ENCODE assay signal across 17 cellular contexts in the genomic region with DNA sequence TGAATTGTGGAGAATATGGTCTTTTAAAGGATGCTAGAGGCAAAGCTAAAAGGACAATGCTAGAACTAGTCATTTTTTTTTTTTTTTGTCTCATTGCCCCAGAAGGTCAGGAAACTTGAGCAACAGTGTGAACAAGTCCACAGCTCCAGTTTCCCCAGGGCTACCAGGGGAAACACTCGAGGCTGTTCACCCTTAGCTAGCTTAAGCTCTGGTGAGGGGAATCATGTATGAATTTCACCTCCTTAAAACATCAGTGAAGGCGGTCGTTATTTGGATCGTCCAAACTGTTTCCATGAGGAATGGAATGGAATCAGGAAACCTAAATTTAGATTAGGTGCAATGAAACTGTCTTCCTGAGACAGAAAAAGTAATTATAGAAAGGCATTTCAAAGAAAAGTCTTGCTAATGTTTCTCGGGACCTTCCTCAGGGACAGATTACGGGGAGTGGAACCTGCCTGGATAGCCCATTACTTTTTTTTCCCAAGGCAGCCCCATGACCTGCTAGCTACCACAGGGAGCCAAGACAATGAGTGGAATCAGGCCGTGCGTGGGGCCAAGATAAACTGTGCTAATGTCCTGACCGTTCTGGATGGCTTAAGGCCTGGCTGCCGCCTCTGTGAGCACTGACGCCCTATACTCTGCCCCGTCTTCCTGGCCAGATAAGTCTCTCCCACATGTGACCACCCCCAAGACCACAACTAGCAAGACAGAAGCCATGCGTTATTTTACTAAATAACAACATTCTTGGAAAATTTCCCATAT.
A peak's percentile ranks its signal among the peaks of the same experiment; 100 is the strongest.
DNase-seq lines count a peak whose midpoint lies in the region; ATAC-seq, FAIRE-seq and TF ChIP-seq lines count a peak whose summit lies in the region.
"Had no signal": no experiment of that assay in that cellular context is flagged by ENCODE, and none has a peak within 500 bp of the region (broad histone marks: within the 10 kb centered on the region; RNA-seq: fewer than 3 reads in every experiment).

No MANE protein-coding gene starts in this region.

- H3K4me3 ChIP-seq in heart right ventricle (no peak overlapping the region), pancreas (no peak overlapping the region)

- no peaks in the 10 kb centered on the region for H3K36me3 ChIP-seq in heart right ventricle
- H3K36me3 ChIP-seq in pancreas = no peaks in the 10 kb centered on the region

- no peaks in the 10 kb centered on the region for H3K27me3 ChIP-seq in heart right ventricle
- no peaks in the 10 kb centered on the region for H3K27me3 ChIP-seq in pancreas

- H3K27ac ChIP-seq in heart right ventricle = peak overlapping the region in 8 of 10 donors; percentile 19 to 67 (median 52)
- no peak overlapping the region for H3K27ac ChIP-seq in pancreas
- H3K27ac ChIP-seq: 22Rv1 had no signal

- peak; percentile 77 for DNase-seq in Right ventricle myocardium inferior (ENCODE audit: missing footprints)
- no peak for DNase-seq in cardiac septum (ENCODE audit: low spot score)
- peak; percentile 51 to 71 for DNase-seq in heart right ventricle
- DNase-seq in pancreas = no peak
- DNase-seq in NCI-H1092 (lab: John Stamatoyannopoulos, UW) = no peak
- no peak for DNase-seq in T-helper 9 cell
- no peak for DNase-seq in GM12892 (ENCODE audit: insufficient read length)
- DNase-seq: activated CD4-positive, alpha-beta T cell treated with anti-CD3 and anti-CD28 coated beads, Interleukin-2, amount 10 ng/mL, durations not matched to agents 7 days and 5 days; activated naive CD8-positive, alpha-beta T cell treated with anti-CD3 and anti-CD28 coated beads, Interleukin-2, amount 50 U/mL, for 24 hours; central memory CD4-positive, alpha-beta T cell; H7; NCI-H1436; NCI-H2171; T-cell had no signal

- ATAC-seq in Right ventricle myocardium inferior (peak; percentile 76), heart right ventricle (peak; percentile 88 to 97 (median 95)), pancreas (peak; percentile 26 to 42 (median 40)), HG02870 (IDR thresholded peaks at IDR 0.05; ENCODE audit: unreplicated experiment) (no peak)
- ATAC-seq: activated naive CD8-positive, alpha-beta T cell treated with anti-CD3 and anti-CD28 coated beads, Interleukin-2, amount 50 U/mL, for 24 hours; stimulated activated memory B cell treated with anti-CD40 and anti-IgM and Interleukin-4, amounts not matched to agents 10 μg/mL and 1 μg/mL and 100 μg/mL, for 72 hours; T-cell had no signal

- FAIRE-seq in pancreas (lab: Jason Lieb, UNC) = no peak
- FAIRE-seq in GM12892 (lab: Jason Lieb, UNC) = no peak

- TF ChIP-seq POLR2A in GM12892 (IDR thresholded peaks at IDR 0.05; ENCODE audit: low read depth, low read length) = no peak

- peaks cover 0 to 38% (median 16%) of the 10 kb centered on the region in 9 donors for H3K4me1 ChIP-seq in heart right ventricle
- peaks cover 11 to 17% (median 12%) of the 10 kb centered on the region in 3 donors for H3K4me1 ChIP-seq in pancreas

- intact Hi-C loops in Right ventricle myocardium inferior (cut with DNase I) (loop anchor here (5.0 kb wide), 2 partner anchors 140 to 305 kb away; no protein-coding TSS in a partner anchor), cardiac septum (cut with DNase I) (loop anchor here (10.0 kb wide), 1 partner anchor 138 kb away; no protein-coding TSS in a partner anchor), heart right ventricle (cut with DNase I) (loop anchor here in 1 of 10 donors (10.0 kb wide), 1 partner anchor 308 kb away; no protein-coding TSS in a partner anchor), pancreas (cut with DNase I) (no loop called here)

- WGBS in heart right ventricle, 2 donors = 40 to 50% methylated on average over 13 of the region's 13 CpGs
- WGBS in pancreas, 2 donors = 52 to 61% methylated on average over 13 of the region's 13 CpGs

- H3K9me3 ChIP-seq in heart right ventricle = no peaks in the 10 kb centered on the region
- no peaks in the 10 kb centered on the region for H3K9me3 ChIP-seq in pancreas

- TF ChIP-seq CTCF in heart right ventricle (IDR thresholded peaks at IDR 0.05) = no peak
- no peak for TF ChIP-seq CTCF in pancreas (IDR thresholded peaks at IDR 0.05)

Comparison
In these comparisons a context has a peak if more than half of its experiments do, and no peak if none do; other contexts are left out.
1. DNase-seq: peak in Right ventricle myocardium inferior (single experiment) and heart right ventricle (2 of 2); none in cardiac septum (single experiment), pancreas (0 of 6), NCI-H1092 (single experiment), T-helper 9 cell (single experiment) and GM12892 (single experiment).
2. H3K27ac ChIP-seq: peak in heart right ventricle (8 of 10); none in pancreas (0 of 4).
3. intact Hi-C loops: an anchor here in Right ventricle myocardium inferior (5.0 kb wide) and cardiac septum (10.0 kb wide); none called in pancreas.